In genomic region chr16:58026139-58026704, GRCh38 we compare ENCODE assay signal across 8 cellular contexts. TPM values are rescaled to one million over a fixed set of nuclear protein-coding genes. Genes with fewer than 3 reads are reported as not detected.
DNase-seq lines count a peak whose midpoint lies in the region; ATAC-seq and TF ChIP-seq lines count a peak whose summit lies in the region.

No MANE protein-coding gene starts in this region.

- H3K9me3 Mint-ChIP-seq in activated CD4-positive, alpha-beta memory T cell treated with anti-CD3 and anti-CD28 coated beads, Interleukin-2, amount 10 ng/mL, durations not matched to agents 7 days and 5 days = no peaks in the 10 kb centered on the region
- no peaks in the 10 kb centered on the region for H3K9me3 Mint-ChIP-seq in neural crest cell

- no peak for TF ChIP-seq CTCF in neural crest cell (conservative IDR thresholded peaks at IDR 0.05)

- peak overlapping the region; percentile 43 for H3K4me3 Mint-ChIP-seq in activated CD4-positive, alpha-beta memory T cell treated with anti-CD3 and anti-CD28 coated beads, Interleukin-2, amount 10 ng/mL, durations not matched to agents 7 days and 5 days
- H3K4me3 Mint-ChIP-seq in neural crest cell = peak overlapping the region; percentile 87

- DNase-seq in NCI-H1436 treated with DMSO at 0.1 percent for 48 hours (lab: John Stamatoyannopoulos, UW) (peak; percentile 13), NCI-H1436 (lab: John Stamatoyannopoulos, UW) (no peak), fibroblast of peridontal ligament (ENCODE audit: extremely low read depth) (peak; percentile 33), neural crest cell (ENCODE audit: low read depth, low spot score) (peak; percentile 27), SKM-1 treated with dmso at 0.1 percent for 144 hours (lab: John Stamatoyannopoulos, UW; ENCODE audit: unreplicated experiment) (no peak), T-helper 9 cell (no peak)
- no peak for DNase-seq in activated CD4-positive, alpha-beta memory T cell treated with anti-CD3 and anti-CD28 coated beads, Interleukin-2, amount 10 ng/mL, durations not matched to agents 7 days and 5 days

- peaks cover 13% of the 10 kb centered on the region for H3K4me1 Mint-ChIP-seq in activated CD4-positive, alpha-beta memory T cell treated with anti-CD3 and anti-CD28 coated beads, Interleukin-2, amount 10 ng/mL, durations not matched to agents 7 days and 5 days
- H3K4me1 Mint-ChIP-seq in neural crest cell = peaks cover 40% of the 10 kb centered on the region

- ATAC-seq in HG03354 (IDR thresholded peaks at IDR 0.05; ENCODE audit: poor library complexity, severe bottlenecking, unreplicated experiment) = peak; percentile 31

- no peaks in the 10 kb centered on the region for H3K36me3 Mint-ChIP-seq in activated CD4-positive, alpha-beta memory T cell treated with anti-CD3 and anti-CD28 coated beads, Interleukin-2, amount 10 ng/mL, durations not matched to agents 7 days and 5 days (ENCODE audit: low read depth)
- H3K36me3 Mint-ChIP-seq in neural crest cell (ENCODE audit: low read depth) = peaks cover 3% of the 10 kb centered on the region

- POLR2A ChIA-PET in activated CD4-positive, alpha-beta memory T cell treated with anti-CD3 and anti-CD28 coated beads, Interleukin-2, amount 10 ng/mL, durations not matched to agents 7 days and 5 days (lab: Charles Lee) = interaction anchor here (2.3 kb wide), 1 partner anchor 103 kb away, joined by 12 read pairs; the partner anchor contains the start of gene CFAP20

- CTCF ChIA-PET in activated CD4-positive, alpha-beta memory T cell treated with anti-CD3 and anti-CD28 coated beads, Interleukin-2, amount 10 ng/mL, durations not matched to agents 7 days and 5 days (lab: Charles Lee) = interaction anchor here (1.6 to 2.7 kb wide), 2 partner anchors 95 to 103 kb away, joined by 4 to 10 read pairs; partner anchors contain the start of gene CFAP20

- H3K27me3 Mint-ChIP-seq in activated CD4-positive, alpha-beta memory T cell treated with anti-CD3 and anti-CD28 coated beads, Interleukin-2, amount 10 ng/mL, durations not matched to agents 7 days and 5 days = peaks cover 23% of the 10 kb centered on the region
- peaks cover 34% of the 10 kb centered on the region for H3K27me3 Mint-ChIP-seq in neural crest cell (ENCODE audit: low read depth)

- H3K27ac Mint-ChIP-seq in activated CD4-positive, alpha-beta memory T cell treated with anti-CD3 and anti-CD28 coated beads, Interleukin-2, amount 10 ng/mL, durations not matched to agents 7 days and 5 days = no peak overlapping the region
- H3K27ac Mint-ChIP-seq in neural crest cell (ENCODE audit: unreplicated experiment) = no peak overlapping the region

RNA-seq across cellular contexts. Expression of gene MMP15, which starts 0.7 kb away (rescaled TPM):
- 1 to 10 TPM in 1 of 2 experiments, under 1 TPM in 1; 0.68 to 1.1 TPM for total RNA-seq in activated CD4-positive, alpha-beta memory T cell treated with anti-CD3 and anti-CD28 coated beads, Interleukin-2, amount 10 ng/mL, durations not matched to agents 7 days and 5 days
- total RNA-seq in neural crest cell = 36.6 and 38.9 TPM in 2 replicates

RNA-seq across cellular contexts. Expression of gene USB1, which starts 25.0 kb away (rescaled TPM):
- 10 to 100 TPM; 48.4 to 54.2 TPM for total RNA-seq in activated CD4-positive, alpha-beta memory T cell treated with anti-CD3 and anti-CD28 coated beads, Interleukin-2, amount 10 ng/mL, durations not matched to agents 7 days and 5 days
- total RNA-seq in neural crest cell = 74.8 and 77.5 TPM in 2 replicates

RNA-seq across cellular contexts. Expression of gene ZNF319, which starts 25.8 kb away (rescaled TPM):
- total RNA-seq in activated CD4-positive, alpha-beta memory T cell treated with anti-CD3 and anti-CD28 coated beads, Interleukin-2, amount 10 ng/mL, durations not matched to agents 7 days and 5 days = 10 to 100 TPM; 19.8 to 20.2 TPM
- 13.9 and 15.5 TPM in 2 replicates for total RNA-seq in neural crest cell

RNA-seq across cellular contexts. Expression of gene CNGB1, which starts 55.3 kb away (rescaled TPM):
- not detected for total RNA-seq in activated CD4-positive, alpha-beta memory T cell treated with anti-CD3 and anti-CD28 coated beads, Interleukin-2, amount 10 ng/mL, durations not matched to agents 7 days and 5 days
- 0.21 and 0.57 TPM in 2 replicates for total RNA-seq in neural crest cell

Comparison
In these comparisons a context has a peak if more than half of its experiments do, and no peak if none do; other contexts are left out.
1. DNase-seq: peak in NCI-H1436 treated with DMSO at 0.1 percent for 48 hours (single experiment), fibroblast of peridontal ligament (single experiment) and neural crest cell (single experiment); none in NCI-H1436 (single experiment), activated CD4-positive, alpha-beta memory T cell treated with anti-CD3 and anti-CD28 coated beads, Interleukin-2, amount 10 ng/mL, durations not matched to agents 7 days and 5 days (single experiment), SKM-1 treated with dmso at 0.1 percent for 144 hours (single experiment) and T-helper 9 cell (single experiment).
2. RNA of gene MMP15, which starts 0.7 kb away (total RNA-seq): 36.6 to 38.9 TPM in neural crest cell; 0.68 to 1.1 TPM in activated CD4-positive, alpha-beta memory T cell treated with anti-CD3 and anti-CD28 coated beads, Interleukin-2, amount 10 ng/mL, durations not matched to agents 7 days and 5 days; every median in the first group is over 10 times any median in the second.